8 cellular contexts compared by ENCODE assay signal in genomic region chr3:4987374-4988296, GRCh38. TPM values are rescaled to one million over a fixed set of nuclear protein-coding genes. Genes with fewer than 3 reads are reported as not detected.
A peak's percentile ranks its signal among the peaks of the same experiment; 100 is the strongest.
DNase-seq lines count a peak whose midpoint lies in the region; ATAC-seq lines count a peak whose summit lies in the region.

No MANE protein-coding gene starts in this region.

- CTCF ChIA-PET in activated CD4-positive, alpha-beta T cell treated with anti-CD3 and anti-CD28 coated beads, Interleukin-2, amount 10 ng/mL, durations not matched to agents 7 days and 5 days (lab: Charles Lee) = interaction anchor here (0.6 to 13.9 kb wide), 6 partner anchors 11 to 362 kb away, joined by 3 to 197 read pairs (median 8); no protein-coding TSS in a partner anchor

- H3K9me3 Mint-ChIP-seq in activated CD4-positive, alpha-beta T cell treated with anti-CD3 and anti-CD28 coated beads, Interleukin-2, amount 10 ng/mL, durations not matched to agents 7 days and 5 days = no peaks in the 10 kb centered on the region
- H3K9me3 Mint-ChIP-seq in activated naive CD8-positive, alpha-beta T cell treated with anti-CD3 and anti-CD28 coated beads, Interleukin-2, amount 50 U/mL, for 24 hours = no peaks in the 10 kb centered on the region

- no peaks in the 10 kb centered on the region for H3K27me3 Mint-ChIP-seq in activated CD4-positive, alpha-beta T cell treated with anti-CD3 and anti-CD28 coated beads, Interleukin-2, amount 10 ng/mL, durations not matched to agents 7 days and 5 days
- no peaks in the 10 kb centered on the region for H3K27me3 Mint-ChIP-seq in activated naive CD8-positive, alpha-beta T cell treated with anti-CD3 and anti-CD28 coated beads, Interleukin-2, amount 50 U/mL, for 24 hours

- peaks cover 63% of the 10 kb centered on the region for H3K4me1 Mint-ChIP-seq in activated CD4-positive, alpha-beta T cell treated with anti-CD3 and anti-CD28 coated beads, Interleukin-2, amount 10 ng/mL, durations not matched to agents 7 days and 5 days
- H3K4me1 Mint-ChIP-seq in activated naive CD8-positive, alpha-beta T cell treated with anti-CD3 and anti-CD28 coated beads, Interleukin-2, amount 50 U/mL, for 24 hours = peaks cover 72% of the 10 kb centered on the region

- H3K27ac Mint-ChIP-seq in activated CD4-positive, alpha-beta T cell treated with anti-CD3 and anti-CD28 coated beads, Interleukin-2, amount 10 ng/mL, durations not matched to agents 7 days and 5 days = peak overlapping the region; percentile 87
- peak overlapping the region; percentile 83 for H3K27ac Mint-ChIP-seq in activated naive CD8-positive, alpha-beta T cell treated with anti-CD3 and anti-CD28 coated beads, Interleukin-2, amount 50 U/mL, for 24 hours

- peak overlapping the region; percentile 78 for H3K4me3 Mint-ChIP-seq in activated CD4-positive, alpha-beta T cell treated with anti-CD3 and anti-CD28 coated beads, Interleukin-2, amount 10 ng/mL, durations not matched to agents 7 days and 5 days
- H3K4me3 Mint-ChIP-seq in activated naive CD8-positive, alpha-beta T cell treated with anti-CD3 and anti-CD28 coated beads, Interleukin-2, amount 50 U/mL, for 24 hours = peak overlapping the region; percentile 80

- no peak for ATAC-seq in activated naive CD8-positive, alpha-beta T cell treated with anti-CD3 and anti-CD28 coated beads, Interleukin-2, amount 50 U/mL, for 24 hours
- no peak for ATAC-seq in HG02759 (IDR thresholded peaks at IDR 0.05; ENCODE audit: unreplicated experiment)

- H3K4me1 ChIP-seq in thymus (ENCODE audit: control insufficient read depth, insufficient read depth, low read length) = peaks cover 6% of the 10 kb centered on the region

- H3K27me3 ChIP-seq in layer of hippocampus (ENCODE audit: control insufficient read depth, insufficient read depth, low read length) (no peaks in the 10 kb centered on the region), thymus (ENCODE audit: control insufficient read depth, insufficient read depth) (peaks cover 9% of the 10 kb centered on the region)

- no peak for DNase-seq in activated CD4-positive, alpha-beta T cell treated with anti-CD3 and anti-CD28 coated beads, Interleukin-2, amount 10 ng/mL, durations not matched to agents 7 days and 5 days
- no peak for DNase-seq in activated CD4-positive, alpha-beta T cell treated with anti-CD3 and anti-CD28 coated beads, Interleukin-2, amount 50 U/mL, for 48 hours
- DNase-seq in activated naive CD8-positive, alpha-beta T cell treated with anti-CD3 and anti-CD28 coated beads, Interleukin-2, amount 50 U/mL, for 24 hours = no peak
- DNase-seq in DMS79 treated with DMSO at 0.1 percent for 48 hours (lab: John Stamatoyannopoulos, UW) (no peak), islet precursor cell (no peak)

- WGBS in thymus = 70% methylated on average over 8 of the region's 8 CpGs

- H3K9me3 ChIP-seq in thymus (ENCODE audit: control insufficient read depth) = no peaks in the 10 kb centered on the region

- peak overlapping the region; percentile 83 for H3K27ac ChIP-seq in layer of hippocampus (ENCODE audit: low read depth, low read length)
- H3K27ac ChIP-seq in thymus (ENCODE audit: low read depth) = no peak overlapping the region

- H3K4me3 ChIP-seq in thymus (ENCODE audit: low read length) = peak overlapping the region; percentile 51

- POLR2A ChIA-PET in activated CD4-positive, alpha-beta T cell treated with anti-CD3 and anti-CD28 coated beads, Interleukin-2, amount 10 ng/mL, durations not matched to agents 7 days and 5 days (lab: Charles Lee) = interaction anchor here (0.7 to 0.8 kb wide), 2 partner anchors 11 to 24 kb away, joined by 3 to 4 read pairs; no protein-coding TSS in a partner anchor

- H3K36me3 Mint-ChIP-seq in activated CD4-positive, alpha-beta T cell treated with anti-CD3 and anti-CD28 coated beads, Interleukin-2, amount 10 ng/mL, durations not matched to agents 7 days and 5 days (ENCODE audit: low read depth) = peaks cover 33% of the 10 kb centered on the region
- peaks cover 32% of the 10 kb centered on the region for H3K36me3 Mint-ChIP-seq in activated naive CD8-positive, alpha-beta T cell treated with anti-CD3 and anti-CD28 coated beads, Interleukin-2, amount 50 U/mL, for 24 hours (ENCODE audit: low read depth)

- H3K36me3 ChIP-seq in thymus (ENCODE audit: control insufficient read depth, insufficient read depth) = no peaks in the 10 kb centered on the region

RNA-seq across cellular contexts. Expression of gene BHLHE40, which starts 8.4 kb away (rescaled TPM):
- total RNA-seq in activated CD4-positive, alpha-beta T cell treated with anti-CD3 and anti-CD28 coated beads, Interleukin-2, amount 10 ng/mL, durations not matched to agents 7 days and 5 days = 100 to 1,000 TPM; 105 to 112 TPM
- 30.1 TPM for polyA plus RNA-seq in thymus
